In genomic region chr3:18609184-18609583, GRCh38 we compare ENCODE assay signal across 31 cellular contexts.
"Had no signal": no experiment of that assay in that cellular context is flagged by ENCODE, and none has a peak within 500 bp of the region (broad histone marks: within the 10 kb centered on the region; RNA-seq: fewer than 3 reads in every experiment).

No MANE protein-coding gene starts in this region.

- H3K9me3 ChIP-seq: adrenal gland, body of pancreas, MG63, SJCRH30 had no signal

- ATAC-seq: activated CD4-positive, alpha-beta T cell treated with anti-CD3 and anti-CD28 coated beads for 36 hours; activated CD4-positive, CD25-positive, alpha-beta regulatory T cell treated with anti-CD3 and anti-CD28 coated beads, Interleukin-2, amount 50 U/mL, for 24 hours; activated naive CD4-positive, alpha-beta T cell treated with anti-CD3 and anti-CD28 coated beads, Interleukin-2, amount 50 U/mL, for 72 hours; activated T-cell treated with anti-CD3 and anti-CD28 coated beads, Interleukin-2, amount 50 U/mL, for 4 hours; body of pancreas; Panc1; WTC11 had no signal

- H3K4me1 ChIP-seq: adrenal gland, body of pancreas, SJCRH30 had no signal

- H3K4me3 ChIP-seq: adrenal gland, body of pancreas, MG63, SJCRH30, SK-N-MC had no signal

- H3K36me3 ChIP-seq: adrenal gland, MG63, SJCRH30 had no signal

- H3K4me3 Mint-ChIP-seq: activated CD4-positive, alpha-beta memory T cell treated with anti-CD3 and anti-CD28 coated beads for 36 hours; activated CD4-positive, alpha-beta T cell treated with anti-CD3 and anti-CD28 coated beads for 36 hours; activated CD4-positive, alpha-beta T cell treated with anti-CD3 and anti-CD28 coated beads, Interleukin-2, amount 10 ng/mL, durations not matched to agents 7 days and 5 days; activated naive CD4-positive, alpha-beta T cell treated with anti-CD3 and anti-CD28 coated beads for 36 hours; activated T-cell treated with anti-CD3 and anti-CD28 coated beads, Interleukin-2, amount 50 U/mL, for 4 hours; activated T-helper 1 cell treated with anti-CD3 and anti-CD28 coated beads, Interleukin-12 subunit alpha, Interleukin-12 subunit beta, Interleukin-2, Interleukin-4 antibody, amounts not matched to agents 30 ng/mL and 10 ng/mL and 1 ng/mL, durations not matched to agents 14 hours and 24 hours and 36 hours; WTC11 had no signal

- H3K4me1 Mint-ChIP-seq: activated CD4-positive, alpha-beta T cell treated with anti-CD3 and anti-CD28 coated beads, Interleukin-2, amount 10 ng/mL, durations not matched to agents 7 days and 5 days; WTC11 had no signal

- H3K27me3 ChIP-seq: adrenal gland, body of pancreas, MG63, SJCRH30 had no signal

- H3K36me3 Mint-ChIP-seq: WTC11 had no signal

- H3K27me3 Mint-ChIP-seq: activated CD4-positive, alpha-beta memory T cell treated with anti-CD3 and anti-CD28 coated beads for 36 hours; activated CD4-positive, alpha-beta T cell treated with anti-CD3 and anti-CD28 coated beads for 36 hours; activated CD4-positive, alpha-beta T cell treated with anti-CD3 and anti-CD28 coated beads, Interleukin-2, amount 10 ng/mL, durations not matched to agents 7 days and 5 days had no signal

- H3K27ac ChIP-seq: SJCRH30, SK-N-MC had no signal

- DNase-seq: activated CD4-positive, alpha-beta memory T cell treated with anti-CD3 and anti-CD28 coated beads for 36 hours; activated CD4-positive, alpha-beta T cell treated with anti-CD3 and anti-CD28 coated beads for 36 hours; activated CD4-positive, alpha-beta T cell treated with anti-CD3 and anti-CD28 coated beads, Interleukin-2, amount 10 ng/mL, durations not matched to agents 7 days and 5 days; activated CD8-positive, alpha-beta memory T cell treated with anti-CD3 and anti-CD28 coated beads, Interleukin-2, amount 50 U/mL, for 4 hours; activated gamma-delta T cell treated with Interleukin-2 at 50 U/mL for 16 hours; activated naive CD4-positive, alpha-beta T cell treated with anti-CD3 and anti-CD28 coated beads for 36 hours; activated T-cell treated with anti-CD3 and anti-CD28 coated beads for 4 hours; activated T-cell treated with anti-CD3 and anti-CD28 coated beads, Interleukin-2, amount 50 U/mL, for 4 hours; central memory CD4-positive, alpha-beta T cell; Kasumi-1; KG1; MG63; NCI-H1048; NCI-H1105 treated with DMSO at 0.1 percent for 48 hours; NCI-H1436; NCI-H1694; NCI-H1930; NCI-H2081 treated with DMSO at 0.1 percent for 48 hours; NCI-H226; NCI-H524 treated with DMSO at 0.1 percent for 48 hours; SHP77; SJCRH30; T1000 had no signal

- H3K27ac Mint-ChIP-seq: activated CD4-positive, alpha-beta memory T cell treated with anti-CD3 and anti-CD28 coated beads for 36 hours; activated CD4-positive, alpha-beta T cell treated with anti-CD3 and anti-CD28 coated beads for 36 hours; activated CD4-positive, alpha-beta T cell treated with anti-CD3 and anti-CD28 coated beads, Interleukin-2, amount 10 ng/mL, durations not matched to agents 7 days and 5 days; activated naive CD4-positive, alpha-beta T cell treated with anti-CD3 and anti-CD28 coated beads for 36 hours; activated naive CD4-positive, alpha-beta T cell treated with anti-CD3 and anti-CD28 coated beads, Interleukin-2, amount 50 U/mL, for 72 hours; activated T-helper 1 cell treated with anti-CD3 and anti-CD28 coated beads, Interleukin-12 subunit alpha, Interleukin-12 subunit beta, Interleukin-2, Interleukin-4 antibody, amounts not matched to agents 30 ng/mL and 10 ng/mL and 1 ng/mL, durations not matched to agents 14 hours and 24 hours and 36 hours; WTC11 had no signal
